1 cellular context compared by ENCODE assay signal in genomic region chr15:90160781-90161727, GRCh38.
TF ChIP-seq lines count a peak whose summit lies in the region.

No MANE protein-coding gene starts in this region.

TF ChIP-seq in GM12878, 131 proteins besides CTCF, POLR2A, EP300 and RAD21:
- TF ChIP-seq BACH1 (IDR thresholded peaks at IDR 0.05; ENCODE audit: borderline replicate concordance), result no peak
- no peak for TF ChIP-seq ATF2 (IDR thresholded peaks at IDR 0.05; ENCODE audit: low read length)
- no peak for TF ChIP-seq MTA2 (IDR thresholded peaks at IDR 0.05; ENCODE audit: low read depth)
- TF ChIP-seq IRF3 (IDR thresholded peaks at IDR 0.05), result no peak
- no peak for TF ChIP-seq REST (IDR thresholded peaks at IDR 0.05; ENCODE audit: low read depth, low read length)
- no peak for TF ChIP-seq TCF7 (IDR thresholded peaks at IDR 0.05; ENCODE audit: borderline replicate concordance)
- no peak for TF ChIP-seq SREBF2 (IDR thresholded peaks at IDR 0.05; ENCODE audit: low read length)
- TF ChIP-seq RAD51 (IDR thresholded peaks at IDR 0.05), result no peak
- no peak for TF ChIP-seq NKRF (conservative IDR thresholded peaks at IDR 0.05)
- no peak for TF ChIP-seq ZNF217 (IDR thresholded peaks at IDR 0.05)
- no peak for TF ChIP-seq BRCA1 (IDR thresholded peaks at IDR 0.05; ENCODE audit: low read depth, low read length)
- no peak for TF ChIP-seq KDM1A (IDR thresholded peaks at IDR 0.05; ENCODE audit: borderline replicate concordance)
- no peak for TF ChIP-seq NR2C1 (IDR thresholded peaks at IDR 0.05)
- TF ChIP-seq SMAD1 (IDR thresholded peaks at IDR 0.05; ENCODE audit: low read depth, partially characterized antibody), result no peak
- TF ChIP-seq BCL3 (IDR thresholded peaks at IDR 0.05; ENCODE audit: borderline replicate concordance, insufficient read depth, low read depth, low read length, poor library complexity, severe bottlenecking), result no peak
TF ChIP-seq in GM12878: peak in this region for 0.
